1 cellular context compared by ENCODE assay signal in genomic region chr2:172084734-172085459, GRCh38.
TF ChIP-seq lines count a peak whose summit lies in the region.

No MANE protein-coding gene starts in this region.

TF ChIP-seq in GM23338, 12 proteins besides CTCF, POLR2A, EP300 and RAD21 (continued from another document):
- TF ChIP-seq ZNF462 (CRISPR knock-in tag; IDR thresholded peaks at IDR 0.05) (no peak), CREB1 (CRISPR knock-in tag; IDR thresholded peaks at IDR 0.05; ENCODE audit: low read depth) (no peak), ETS1 (IDR thresholded peaks at IDR 0.05) (no peak), ZNF331 (CRISPR knock-in tag; IDR thresholded peaks at IDR 0.05; ENCODE audit: low read depth) (no peak), ZNF114 (CRISPR knock-in tag; IDR thresholded peaks at IDR 0.05) (no peak), JUNB (IDR thresholded peaks at IDR 0.05; ENCODE audit: unreplicated experiment) (no peak)
